In genomic region chr2:128090909-128091690, GRCh38 we compare ENCODE assay signal across 8 cellular contexts. TPM values are rescaled to one million over a fixed set of nuclear protein-coding genes. Genes with fewer than 3 reads are reported as not detected.
DNase-seq lines count a peak whose midpoint lies in the region; ATAC-seq, FAIRE-seq and TF ChIP-seq lines count a peak whose summit lies in the region.

A gene with protein sequence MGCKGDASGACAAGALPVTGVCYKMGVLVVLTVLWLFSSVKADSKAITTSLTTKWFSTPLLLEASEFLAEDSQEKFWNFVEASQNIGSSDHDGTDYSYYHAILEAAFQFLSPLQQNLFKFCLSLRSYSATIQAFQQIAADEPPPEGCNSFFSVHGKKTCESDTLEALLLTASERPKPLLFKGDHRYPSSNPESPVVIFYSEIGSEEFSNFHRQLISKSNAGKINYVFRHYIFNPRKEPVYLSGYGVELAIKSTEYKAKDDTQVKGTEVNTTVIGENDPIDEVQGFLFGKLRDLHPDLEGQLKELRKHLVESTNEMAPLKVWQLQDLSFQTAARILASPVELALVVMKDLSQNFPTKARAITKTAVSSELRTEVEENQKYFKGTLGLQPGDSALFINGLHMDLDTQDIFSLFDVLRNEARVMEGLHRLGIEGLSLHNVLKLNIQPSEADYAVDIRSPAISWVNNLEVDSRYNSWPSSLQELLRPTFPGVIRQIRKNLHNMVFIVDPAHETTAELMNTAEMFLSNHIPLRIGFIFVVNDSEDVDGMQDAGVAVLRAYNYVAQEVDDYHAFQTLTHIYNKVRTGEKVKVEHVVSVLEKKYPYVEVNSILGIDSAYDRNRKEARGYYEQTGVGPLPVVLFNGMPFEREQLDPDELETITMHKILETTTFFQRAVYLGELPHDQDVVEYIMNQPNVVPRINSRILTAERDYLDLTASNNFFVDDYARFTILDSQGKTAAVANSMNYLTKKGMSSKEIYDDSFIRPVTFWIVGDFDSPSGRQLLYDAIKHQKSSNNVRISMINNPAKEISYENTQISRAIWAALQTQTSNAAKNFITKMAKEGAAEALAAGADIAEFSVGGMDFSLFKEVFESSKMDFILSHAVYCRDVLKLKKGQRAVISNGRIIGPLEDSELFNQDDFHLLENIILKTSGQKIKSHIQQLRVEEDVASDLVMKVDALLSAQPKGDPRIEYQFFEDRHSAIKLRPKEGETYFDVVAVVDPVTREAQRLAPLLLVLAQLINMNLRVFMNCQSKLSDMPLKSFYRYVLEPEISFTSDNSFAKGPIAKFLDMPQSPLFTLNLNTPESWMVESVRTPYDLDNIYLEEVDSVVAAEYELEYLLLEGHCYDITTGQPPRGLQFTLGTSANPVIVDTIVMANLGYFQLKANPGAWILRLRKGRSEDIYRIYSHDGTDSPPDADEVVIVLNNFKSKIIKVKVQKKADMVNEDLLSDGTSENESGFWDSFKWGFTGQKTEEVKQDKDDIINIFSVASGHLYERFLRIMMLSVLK (N-terminal part only) (plus strand): TSS chr2:128091200. CDS start chr2:128091358, 158 bp downstream.

- intact Hi-C loops in endothelial cell of umbilical vein (cut with micrococcal nuclease) = loop anchor here (1.0 to 10.0 kb wide), 3 partner anchors 63 to 206 kb away; partner anchors contain the start of genes AMMECR1L and SAP130

- TF ChIP-seq CTCF in OCI-LY3 (IDR thresholded peaks at IDR 0.05; ENCODE audit: low read depth, low read length) (no peak), endothelial cell of umbilical vein (IDR thresholded peaks at IDR 0.05; ENCODE audit: extremely low read depth in 1 of 2, insufficient read depth in 1 of 2, low read depth in 1 of 2, low read length in 2 of 2) (no peak)

- H3K9me3 ChIP-seq in OCI-LY3 (ENCODE audit: insufficient read depth, low read length) = no peaks in the 10 kb centered on the region
- H3K9me3 ChIP-seq in endothelial cell of umbilical vein (replicated peaks; ENCODE audit: control insufficient read depth, insufficient read depth, low read length) = no peaks in the 10 kb centered on the region

- TF ChIP-seq POLR2A in endothelial cell of umbilical vein (IDR thresholded peaks at IDR 0.05; ENCODE audit: low read depth, low read length) = peak; percentile 96

- peak within 1 kb of the TSS; percentile 89 for H3K9ac ChIP-seq in OCI-LY3 (ENCODE audit: low read length)
- H3K9ac ChIP-seq in endothelial cell of umbilical vein (replicated peaks; ENCODE audit: extremely low read depth, insufficient read depth, low read length) = peak within 1 kb of the TSS; percentile 80

- no peaks in the 10 kb centered on the region for H3K9me1 ChIP-seq in endothelial cell of umbilical vein (replicated peaks; ENCODE audit: control insufficient read depth, extremely low read depth, insufficient read depth, low read length)

- H3K4me1 ChIP-seq in OCI-LY3 (ENCODE audit: low read length) = peaks cover 8% of the 10 kb centered on the region; the same call in 1 of the 2 replicates
- H3K4me1 ChIP-seq in endothelial cell of umbilical vein (ENCODE audit: control insufficient read depth, extremely low read depth, insufficient read depth, low read length) = peaks cover 5% of the 10 kb centered on the region

- peak within 1 kb of the TSS; percentile 99 for H3K4me3 ChIP-seq in OCI-LY3 (ENCODE audit: low read length)
- peak within 1 kb of the TSS; percentile 53 to 89 (median 87) for H3K4me3 ChIP-seq in endothelial cell of umbilical vein (replicated peaks in 1 of 3; ENCODE audit: insufficient read depth in 1 of 3, low read depth in 1 of 3, low read length in 3 of 3)

- H3K27me3 ChIP-seq in OCI-LY3 (ENCODE audit: low read depth, low read length) (no peaks in the 10 kb centered on the region), endothelial cell of umbilical vein (ENCODE audit: control insufficient read depth in 2 of 2, insufficient read depth in 2 of 2, low read length in 2 of 2) (no peaks in the 10 kb centered on the region)

- H3K36me3 ChIP-seq in OCI-LY3 (replicated peaks; ENCODE audit: low read depth, low read length) (peaks cover 3% of the 10 kb centered on the region), endothelial cell of umbilical vein (ENCODE audit: control insufficient read depth in 2 of 2, extremely low read depth in 1 of 2, insufficient read depth in 2 of 2, low read length in 2 of 2) (peaks cover 0 to 3% of the 10 kb centered on the region in 2 experiments)

- POLR2A ChIA-PET in endothelial cell of umbilical vein (lab: Charles Lee) = interaction anchor here (0.6 to 1.1 kb wide), 5 partner anchors 15 to 100 kb away, joined by 3 to 5 read pairs (median 3); partner anchors contain the start of gene SAP130

- H4K20me1 ChIP-seq in OCI-LY3 (ENCODE audit: insufficient read depth, low read length) (0 out of 2 replicates have a peak, but pooled peaks cover under 1% of the 10 kb centered on the region), endothelial cell of umbilical vein (replicated peaks; ENCODE audit: control insufficient read depth, extremely low read depth, insufficient read depth, low read length) (no peaks in the 10 kb centered on the region)

- dilution Hi-C loops in endothelial cell of umbilical vein (cut with MboI; ENCODE audit: extremely low pct_ligation_motif_present, low sequenced_read_pairs) = no loop called here

- peak; percentile 99 for FAIRE-seq in endothelial cell of umbilical vein (lab: Jason Lieb, UNC)

- BruUV-seq in endothelial cell of umbilical vein (replicated peaks; lab: Mats Ljungman, UMichigan) = no TSS peak

- ATAC-seq in GM21515 (IDR thresholded peaks at IDR 0.05; ENCODE audit: unreplicated experiment) = peak; percentile 92

- H3K79me2 ChIP-seq in OCI-LY3 (ENCODE audit: low read length) (peaks cover 51% of the 10 kb centered on the region), endothelial cell of umbilical vein (ENCODE audit: control insufficient read depth, insufficient read depth, low read length) (peaks cover 48% of the 10 kb centered on the region)

- H3K4me2 ChIP-seq in OCI-LY3 (ENCODE audit: low read length) = peak within 1 kb of the TSS; percentile 93
- H3K4me2 ChIP-seq in endothelial cell of umbilical vein (ENCODE audit: insufficient read depth, low read length) = peak within 1 kb of the TSS; percentile 88

- peak; percentile 94 for DNase-seq in D341Med (ENCODE audit: low spot score)
- DNase-seq in HuH-7 (ENCODE audit: low spot score) = peak; percentile 82
- DNase-seq in activated CD8-positive, alpha-beta memory T cell treated with anti-CD3 and anti-CD28 coated beads, Interleukin-2, amount 50 U/mL, for 48 hours = peak; percentile 94
- peak; percentile 98 for DNase-seq in endothelial cell of umbilical vein (ENCODE audit: low read depth, low spot score)
- peak; percentile 97 for DNase-seq in midbrain (lab: John Stamatoyannopoulos, UW)
- peak; percentile 87 to 88 for DNase-seq in stimulated activated CD8-positive, alpha-beta memory T cell treated with anti-CD3 and anti-CD28 coated beads, Interleukin-2, amount 100 ng/mL, for 1 hour (ENCODE audit: low read depth in 2 of 2)

- CTCF ChIA-PET in endothelial cell of umbilical vein (lab: Charles Lee) = interaction anchor here (0.5 to 3.4 kb wide), 6 partner anchors 12 to 175 kb away, joined by 3 to 27 read pairs (median 4); no protein-coding TSS in a partner anchor

- H3K27ac ChIP-seq in OCI-LY3 (ENCODE audit: low read length) = peak within 1 kb of the TSS; percentile 60
- peak within 1 kb of the TSS; percentile 56 for H3K27ac ChIP-seq in endothelial cell of umbilical vein (ENCODE audit: insufficient read depth, low read depth, low read length)

- peak within 1 kb of the TSS; percentile 89 for H2AFZ ChIP-seq in OCI-LY3 (ENCODE audit: low read depth, low read length)
- H2AFZ ChIP-seq in endothelial cell of umbilical vein (ENCODE audit: low read depth, low read length) = peak within 1 kb of the TSS; percentile 63

TF ChIP-seq in endothelial cell of umbilical vein, 7 proteins besides CTCF, POLR2A, EP300 and RAD21:
- TF ChIP-seq EZH2 (IDR thresholded peaks at IDR 0.05; ENCODE audit: borderline replicate concordance, low read depth, low read length, severe bottlenecking) = no peak
- no peak for TF ChIP-seq MYC (IDR thresholded peaks at IDR 0.05; ENCODE audit: low read depth, low read length)
- no peak for TF ChIP-seq JUN (IDR thresholded peaks at IDR 0.05; ENCODE audit: borderline replicate concordance, insufficient read depth, insufficient read length, low read depth)
- peak; percentile 96 for TF ChIP-seq POLR2AphosphoS5 (IDR thresholded peaks at IDR 0.05; ENCODE audit: insufficient read depth, low read depth, low read length)
- TF ChIP-seq MAX (IDR thresholded peaks at IDR 0.05; ENCODE audit: insufficient read depth, insufficient read length) = peak; percentile 31
- TF ChIP-seq GATA2 (IDR thresholded peaks at IDR 0.05; ENCODE audit: insufficient read depth, insufficient read length, low read depth, low read length) = no peak

RNA-seq across cellular contexts. Expression of the gene that starts here (rescaled TPM):
- 77.5 and 83.2 TPM in 2 replicates for total RNA-seq in endothelial cell of umbilical vein
- 23.4 and 27.6 TPM in 2 replicates for polyA plus RNA-seq in endothelial cell of umbilical vein
- 24.6 and 24.9 TPM in 2 replicates for polyA plus RNA-seq in endothelial cell of umbilical vein (2011; cell fraction: cytosol; rRNA removed)
- 36.4 and 52.7 TPM in 2 replicates for polyA plus RNA-seq in endothelial cell of umbilical vein (2011; cell fraction: nucleus; rRNA removed)
- polyA plus RNA-seq in endothelial cell of umbilical vein (2012) = 53.3 and 63.6 TPM in 2 replicates
- 60.6 and 61.0 TPM in 2 replicates for polyA minus RNA-seq in endothelial cell of umbilical vein
- polyA minus RNA-seq in endothelial cell of umbilical vein (2011; cell fraction: cytosol; rRNA and poly(A)+ RNA removed) = 20.3 TPM
- polyA minus RNA-seq in endothelial cell of umbilical vein (2011; cell fraction: nucleus; rRNA and poly(A)+ RNA removed) = 48.4 and 59.0 TPM in 2 replicates

Comparison
In these comparisons a context has a peak if more than half of its experiments do, and no peak if none do; other contexts are left out.
1. Peak in every context shown above with its lines: DNase-seq, ATAC-seq, H3K4me3 ChIP-seq and H3K27ac ChIP-seq.